Comparison of ENCODE assay signal across 1 cellular context in genomic region chr1:109508873-109509175, GRCh38.
TF ChIP-seq lines count a peak whose summit lies in the region.

No MANE protein-coding gene starts in this region.

TF ChIP-seq in H1, 55 proteins besides CTCF, POLR2A, EP300 and RAD21:
- no peak for TF ChIP-seq BRCA1 (IDR thresholded peaks at IDR 0.05; ENCODE audit: low read depth, low read length)
- no peak for TF ChIP-seq SP2 (IDR thresholded peaks at IDR 0.05; ENCODE audit: low read length)
- TF ChIP-seq EGR1 (IDR thresholded peaks at IDR 0.05; ENCODE audit: borderline replicate concordance, low read depth, low read length): no peak
- TF ChIP-seq HDAC6 (IDR thresholded peaks at IDR 0.05; ENCODE audit: low read depth, low read length): no peak
- TF ChIP-seq RNF2 (IDR thresholded peaks at IDR 0.05; ENCODE audit: borderline replicate concordance, low read depth, low read length, missing control alignments, poor library complexity, severe bottlenecking): no peak
- TF ChIP-seq SIX5 (IDR thresholded peaks at IDR 0.05; ENCODE audit: low read depth, low read length): no peak
- TF ChIP-seq KDM4A (IDR thresholded peaks at IDR 0.05; ENCODE audit: low read depth, low read length, severe bottlenecking): no peak
- TF ChIP-seq TAF1 (IDR thresholded peaks at IDR 0.05; ENCODE audit: low read depth, low read length): no peak
- no peak for TF ChIP-seq SUZ12 (IDR thresholded peaks at IDR 0.05; ENCODE audit: low read length)
